ENCODE assay signal across 1 cellular context in genomic region chr22:31056986-31057599, GRCh38.
A peak's percentile ranks its signal among the peaks of the same experiment; 100 is the strongest.
TF ChIP-seq lines count a peak whose summit lies in the region.

No MANE protein-coding gene starts in this region.

TF ChIP-seq in HepG2, 621 proteins besides CTCF, POLR2A, EP300 and RAD21:
- no peak for TF ChIP-seq ZNF879 (CRISPR knock-in tag; IDR thresholded peaks at IDR 0.05)
- peak; percentile 74 for TF ChIP-seq ZNF629 (CRISPR knock-in tag; conservative IDR thresholded peaks at IDR 0.05)
- TF ChIP-seq ZSCAN29 (CRISPR knock-in tag; conservative IDR thresholded peaks at IDR 0.05): no peak
- no peak for TF ChIP-seq IRX3 (CRISPR knock-in tag; IDR thresholded peaks at IDR 0.05; ENCODE audit: borderline replicate concordance, low read depth)
- 0 out of 2 replicates have a peak, but pooled peaks have one; percentile 42 for TF ChIP-seq ZFP90 (CRISPR knock-in tag; IDR thresholded peaks at IDR 0.05; ENCODE audit: borderline replicate concordance)
- TF ChIP-seq ZNF761 (CRISPR knock-in tag; conservative IDR thresholded peaks at IDR 0.05): no peak
- TF ChIP-seq ZNF768 (CRISPR knock-in tag; IDR thresholded peaks at IDR 0.05): no peak
- TF ChIP-seq ZMYM3 (CRISPR knock-in tag; IDR thresholded peaks at IDR 0.05): peak; percentile 49; the same call in 1 of the 2 replicates
